In genomic region chr3:194139977-194140351, GRCh38 we compare ENCODE assay signal across 9 cellular contexts. TPM values are rescaled to one million over a fixed set of nuclear protein-coding genes. Genes with fewer than 3 reads are reported as not detected.
DNase-seq lines count a peak whose midpoint lies in the region; ATAC-seq and TF ChIP-seq lines count a peak whose summit lies in the region.
"Had no signal": no experiment of that assay in that cellular context is flagged by ENCODE, and none has a peak within 500 bp of the region (broad histone marks: within the 10 kb centered on the region; RNA-seq: fewer than 3 reads in every experiment).

No MANE protein-coding gene starts in this region.

- TF ChIP-seq CTCF in left ventricle myocardium inferior (IDR thresholded peaks at IDR 0.05; ENCODE audit: borderline replicate concordance) (no peak), choroid plexus epithelial cell (conservative IDR thresholded peaks at IDR 0.05; ENCODE audit: low read depth, low read length) (no peak)

- intact Hi-C loops in left ventricle myocardium inferior (cut with micrococcal nuclease) (loop anchor here (5.0 to 10.0 kb wide), 3 partner anchors 127 to 358 kb away; no protein-coding TSS in a partner anchor), right cardiac atrium (cut with DNase I) (loop anchor here (2.0 to 10.0 kb wide), 13 partner anchors 65 to 358 kb away; no protein-coding TSS in a partner anchor)

- DNase-seq in left ventricle myocardium inferior (no peak), right cardiac atrium (no peak), choroid plexus epithelial cell (ENCODE audit: low read depth) (peak; percentile 49), HCEC 1CT (no peak), NCI-H128 (lab: John Stamatoyannopoulos, UW; ENCODE audit: unreplicated experiment) (no peak), kidney glomerular epithelial cell (lab: John Stamatoyannopoulos, UW) (no peak)

- ATAC-seq in right cardiac atrium: no peak
- no peak for ATAC-seq in GM21367 (IDR thresholded peaks at IDR 0.05; ENCODE audit: unreplicated experiment)

- H3K36me3 ChIP-seq in left ventricle myocardium inferior (no peaks in the 10 kb centered on the region), muscle layer of duodenum (ENCODE audit: control insufficient read depth in 1 of 2, insufficient read depth in 2 of 2, low read length in 2 of 2) (peaks cover 0 to 3% of the 10 kb centered on the region in 2 donors)
- H3K36me3 ChIP-seq: BLaER1 treated with 17β-estradiol and CSF1 and Interleukin-3, amounts not matched to agents 10 nM and 100 nM had no signal

- H3K4me1 ChIP-seq in left ventricle myocardium inferior (peaks cover 85% of the 10 kb centered on the region), right cardiac atrium (ENCODE audit: control insufficient read depth, insufficient read depth, low read length) (peaks cover 11% of the 10 kb centered on the region), muscle layer of duodenum (ENCODE audit: control insufficient read depth in 1 of 2, insufficient read depth in 2 of 2, low read length in 2 of 2) (peaks cover 26 to 28% of the 10 kb centered on the region in 2 donors)

- H3K4me3 ChIP-seq in left ventricle myocardium inferior (peak overlapping the region; percentile 86), right cardiac atrium (ENCODE audit: low read length) (no peak overlapping the region), choroid plexus epithelial cell (ENCODE audit: low read depth, low read length) (no peak overlapping the region), muscle layer of duodenum (ENCODE audit: low read depth in 1 of 2, low read length in 2 of 2) (no peak overlapping the region)

- no peaks in the 10 kb centered on the region for H3K9me3 ChIP-seq in left ventricle myocardium inferior (replicated peaks)
- no peaks in the 10 kb centered on the region for H3K9me3 ChIP-seq in right cardiac atrium (ENCODE audit: control insufficient read depth, low read length)
- no peaks in the 10 kb centered on the region for H3K9me3 ChIP-seq in muscle layer of duodenum (ENCODE audit: control insufficient read depth in 1 of 2, low read length in 2 of 2)
- H3K9me3 ChIP-seq: BLaER1 treated with 17β-estradiol and CSF1 and Interleukin-3, amounts not matched to agents 10 nM and 100 nM had no signal

- peak overlapping the region; percentile 99 for H3K27ac ChIP-seq in left ventricle myocardium inferior (replicated peaks)
- no peak overlapping the region for H3K27ac ChIP-seq in right cardiac atrium (ENCODE audit: low read length)
- H3K27ac ChIP-seq in muscle layer of duodenum (ENCODE audit: low read length): peak overlapping the region; percentile 71
- H3K27ac ChIP-seq: BLaER1 treated with 17β-estradiol and CSF1 and Interleukin-3, amounts not matched to agents 10 nM and 100 nM had no signal

- 36% methylated on average over 4 of the region's 4 CpGs for WGBS in right cardiac atrium

- no peaks in the 10 kb centered on the region for H3K27me3 ChIP-seq in left ventricle myocardium inferior (ENCODE audit: low read depth)
- no peaks in the 10 kb centered on the region for H3K27me3 ChIP-seq in right cardiac atrium (ENCODE audit: control insufficient read depth, insufficient read depth)
- no peaks in the 10 kb centered on the region for H3K27me3 ChIP-seq in muscle layer of duodenum (ENCODE audit: low read depth, low read length)

RNA-seq across cellular contexts. Expression of gene HES1, which starts 4.0 kb away (rescaled TPM):
- total RNA-seq in left ventricle myocardium inferior (13.4 TPM), right cardiac atrium (10 to 100 TPM; 22.8 to 59.5 (median 27.8) TPM)
- polyA plus RNA-seq in right cardiac atrium: 31.1 TPM
